8 cellular contexts compared by ENCODE assay signal in the genomic region with DNA sequence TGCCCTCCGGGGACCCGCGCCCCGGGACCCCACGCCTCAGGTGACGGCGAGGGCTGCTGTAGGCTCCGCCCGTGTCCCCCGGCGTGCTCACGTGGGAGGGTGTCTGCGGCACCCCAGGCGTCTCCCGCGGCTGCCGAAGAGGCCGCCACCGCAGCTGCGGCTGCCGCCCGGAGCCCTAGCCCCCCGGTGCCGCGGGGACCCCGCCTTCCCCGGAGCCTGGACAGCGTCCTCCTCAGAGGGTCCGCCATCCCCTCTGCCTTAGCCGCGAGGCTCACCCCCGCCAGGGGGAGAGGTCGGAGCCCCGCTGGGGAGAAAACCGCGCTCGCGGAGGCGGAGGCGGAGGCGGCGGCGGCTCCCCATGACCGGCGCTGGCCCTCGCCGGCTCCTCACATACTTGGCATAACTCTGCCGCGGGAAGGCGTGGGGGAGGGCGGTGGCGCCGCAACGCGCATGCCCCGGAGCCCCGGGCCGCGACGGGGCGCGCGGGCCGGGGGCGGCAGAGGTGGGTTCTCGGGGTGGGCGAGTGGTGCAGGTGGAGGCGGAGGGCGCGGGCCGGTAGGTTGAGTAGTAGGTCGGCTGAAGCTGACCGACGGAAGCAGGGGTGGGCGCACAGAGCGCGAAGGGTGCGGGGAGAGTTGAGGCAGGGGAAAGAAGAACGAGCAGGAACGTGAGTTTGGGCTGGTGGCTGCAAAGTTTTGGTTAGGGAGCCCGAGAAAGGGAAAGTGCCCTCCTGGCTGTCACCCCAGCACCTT. TPM values are rescaled to one million over a fixed set of nuclear protein-coding genes. Genes with fewer than 3 reads are reported as not detected.
DNase-seq lines count a peak whose midpoint lies in the region; ATAC-seq, FAIRE-seq and TF ChIP-seq lines count a peak whose summit lies in the region.

No MANE protein-coding gene starts in this region.

- no peaks in the 10 kb centered on the region for H3K27me3 Mint-ChIP-seq in WTC11 (ENCODE audit: low read depth)

- H3K36me3 Mint-ChIP-seq in WTC11, result no peaks in the 10 kb centered on the region

- peak overlapping the region; percentile 99 for H3K27ac Mint-ChIP-seq in WTC11

- no peaks in the 10 kb centered on the region for H3K9me3 Mint-ChIP-seq in WTC11

- peak overlapping the region; percentile 97 for H2AFZ ChIP-seq in keratinocyte (ENCODE audit: control insufficient read depth, low read length)

- peak overlapping the region; percentile 67 for H3K27ac ChIP-seq in keratinocyte (ENCODE audit: control insufficient read depth, insufficient read depth, low read length)

- peak overlapping the region; percentile 93 for H3K4me3 Mint-ChIP-seq in WTC11

- dilution Hi-C loops in keratinocyte (cut with MboI; ENCODE audit: extremely low pct_ligation_motif_present, low sequenced_read_pairs), result no loop called here

- TF ChIP-seq CTCF in WTC11 (IDR thresholded peaks at IDR 0.05) (no peak), cardiac fibroblast (IDR thresholded peaks at IDR 0.05; ENCODE audit: low read depth, low read length) (no peak), keratinocyte (optimal IDR thresholded peaks at IDR 0.05 in 1 of 3, IDR thresholded peaks at IDR 0.05 in 1 of 3, conservative IDR thresholded peaks at IDR 0.05 in 1 of 3; ENCODE audit: extremely low read depth in 1 of 3, insufficient read depth in 2 of 3, low read length in 3 of 3) (no peak)

- no peaks in the 10 kb centered on the region for H4K20me1 ChIP-seq in keratinocyte (ENCODE audit: control insufficient read depth, extremely low read depth, insufficient read depth, low read length)

- H3K36me3 ChIP-seq in keratinocyte (ENCODE audit: control insufficient read depth in 2 of 2, extremely low read depth in 1 of 2, insufficient read depth in 2 of 2, low read length in 2 of 2), result no peaks in the 10 kb centered on the region

- peaks cover 23% of the 10 kb centered on the region for H3K4me1 ChIP-seq in keratinocyte (ENCODE audit: control insufficient read depth, extremely low read depth, insufficient read depth, low read length)

- H3K9ac ChIP-seq in keratinocyte (ENCODE audit: control insufficient read depth, extremely low read depth, insufficient read depth, low read length), result peak overlapping the region; percentile 78

- H3K4me2 ChIP-seq in keratinocyte (ENCODE audit: control insufficient read depth, extremely low read depth, insufficient read depth, low read depth, low read length), result peak overlapping the region; percentile 86

- FAIRE-seq in keratinocyte (lab: Jason Lieb, UNC), result no peak

- no peaks in the 10 kb centered on the region for H3K27me3 ChIP-seq in keratinocyte (ENCODE audit: control insufficient read depth, extremely low read depth, insufficient read depth, low read length)

- H3K9me3 ChIP-seq in keratinocyte (ENCODE audit: control insufficient read depth, low read depth, low read length), result no peaks in the 10 kb centered on the region

- CTCF ChIA-PET in WTC11 (lab: Charles Lee), result interaction anchor here (1.0 to 1.7 kb wide), 6 partner anchors 39 to 257 kb away, joined by 3 to 7 read pairs (median 4); partner anchors contain the start of gene C1orf52

- in situ Hi-C loops in KBM-7 (cut with MboI; ENCODE audit: low pct_unique_long_range_greater_than_20kb, low sequenced_read_pairs), result no loop called here

- POLR2A ChIA-PET in WTC11 (lab: Charles Lee), result interaction anchor here (0.7 to 1.6 kb wide), 4 partner anchors 10 to 379 kb away, joined by 3 to 5 read pairs (median 4); no protein-coding TSS in a partner anchor

- DNase-seq in ELF-1 (ENCODE audit: low read depth, low spot score), result peak; percentile 91
- peak; percentile 72 for DNase-seq in KBM-7
- DNase-seq in WTC11 (ENCODE audit: low spot score), result peak; percentile 89
- peak; percentile 57 to 70 for DNase-seq in cardiac fibroblast (ENCODE audit: low read depth in 2 of 2)
- no peak for DNase-seq in keratinocyte (ENCODE audit: low read depth, low spot score)
- peak; percentile 54 for DNase-seq in stimulated activated CD4-positive, alpha-beta T cell treated with anti-CD3 and anti-CD28 coated beads, Interleukin-15, amount 100 ng/mL, for 1 hour (ENCODE audit: low read depth in 1 of 2, low spot score in 1 of 2)
- no peak for DNase-seq in NCI-H2227 (lab: John Stamatoyannopoulos, UW; ENCODE audit: unreplicated experiment)

- H3K4me3 ChIP-seq in cardiac fibroblast (replicated peaks in 1 of 2; ENCODE audit: low read depth in 2 of 2, low read length in 2 of 2), result peak overlapping the region; percentile 71 to 75
- H3K4me3 ChIP-seq in keratinocyte (ENCODE audit: control insufficient read depth in 2 of 3, extremely low read depth in 1 of 3, insufficient read depth in 2 of 3, low read depth in 1 of 3, low read length in 3 of 3), result peak overlapping the region; percentile 81 to 94 (median 91)

- peak; percentile 42 for ATAC-seq in GM21786 (IDR thresholded peaks at IDR 0.05; ENCODE audit: unreplicated experiment)
- peak; percentile 81 for ATAC-seq in WTC11

- H3K4me1 Mint-ChIP-seq in WTC11, result peaks cover 46% of the 10 kb centered on the region

- H3K79me2 ChIP-seq in keratinocyte (ENCODE audit: control insufficient read depth, insufficient read depth, low read length), result peaks cover 9% of the 10 kb centered on the region

- H3K9me1 ChIP-seq in keratinocyte (ENCODE audit: control insufficient read depth, extremely low read depth, insufficient read depth, low read length), result no peaks in the 10 kb centered on the region

TF ChIP-seq in WTC11, 78 proteins besides CTCF, POLR2A, EP300 and RAD21 (continues in another document):
- TF ChIP-seq FOXP1 (CRISPR knock-in tag; IDR thresholded peaks at IDR 0.05; ENCODE audit: borderline replicate concordance) (peak; percentile 29; the same call in 1 of the 2 replicates), EMX1 (CRISPR knock-in tag; IDR thresholded peaks at IDR 0.05) (peak; percentile 55; the same call in 1 of the 2 replicates), ZNF416 (CRISPR knock-in tag; IDR thresholded peaks at IDR 0.05) (no peak), CBFB (CRISPR knock-in tag; IDR thresholded peaks at IDR 0.05; ENCODE audit: low read depth) (peak; percentile 63; the same call in 1 of the 2 replicates), USF1 (CRISPR knock-in tag; IDR thresholded peaks at IDR 0.05) (0 out of 2 replicates have a peak, but pooled peaks have one; percentile 22), TEAD4 (CRISPR knock-in tag; IDR thresholded peaks at IDR 0.05) (peak; percentile 85; the same call in 1 of the 2 replicates), MYBL2 (CRISPR knock-in tag; IDR thresholded peaks at IDR 0.05) (0 out of 2 replicates have a peak, but pooled peaks have one; percentile 21), GABPB1 (CRISPR knock-in tag; IDR thresholded peaks at IDR 0.05) (no peak), USF2 (CRISPR knock-in tag; IDR thresholded peaks at IDR 0.05) (peak; percentile 34; the same call in 1 of the 2 replicates), E2F4 (CRISPR knock-in tag; IDR thresholded peaks at IDR 0.05; ENCODE audit: borderline replicate concordance, low read depth) (no peak; the same call in 1 of the 2 replicates)

RNA-seq across cellular contexts. Expression of gene SYDE2, which starts 0.7 kb away (rescaled TPM):
- total RNA-seq in WTC11 (2021), result 11.0 to 13.8 TPM (median 11.4 TPM) in 3 replicates
- polyA plus RNA-seq in keratinocyte, result 1.4 to 1.8 TPM (median 1.7 TPM) in 3 replicates
- 0.41 TPM for polyA plus RNA-seq in keratinocyte (2011; ENCODE audit: low read depth)
- polyA plus RNA-seq in keratinocyte (2011; cell fraction: cytosol; rRNA removed), result 0.69 and 1.4 TPM in 2 replicates
- polyA plus RNA-seq in keratinocyte (2011; cell fraction: nucleus; rRNA removed), result 1.9 and 2.6 TPM in 2 replicates
- polyA plus RNA-seq in keratinocyte (2012; ENCODE audit: low replicate concordance), result 1.4 TPM in 2 replicates
- 1.2 to 5.3 TPM (median 4.1 TPM) in 3 replicates for polyA minus RNA-seq in keratinocyte
- 2.1 TPM for polyA minus RNA-seq in keratinocyte (2011; cell fraction: cytosol; rRNA and poly(A)+ RNA removed)
- polyA minus RNA-seq in keratinocyte (2011; cell fraction: nucleus; rRNA and poly(A)+ RNA removed), result 3.6 and 5.7 TPM in 2 replicates

RNA-seq across cellular contexts. Expression of gene C1orf52, which starts 57.9 kb away (rescaled TPM):
- 35.8 to 44.5 TPM (median 40.2 TPM) in 3 replicates for total RNA-seq in WTC11 (2021)
- polyA plus RNA-seq in keratinocyte, result 15.8 to 27.3 TPM (median 25.4 TPM) in 3 replicates
- polyA plus RNA-seq in keratinocyte (2011; ENCODE audit: low read depth), result 41.3 TPM
- 15.8 and 19.6 TPM in 2 replicates for polyA plus RNA-seq in keratinocyte (2011; cell fraction: cytosol; rRNA removed)
- polyA plus RNA-seq in keratinocyte (2011; cell fraction: nucleus; rRNA removed), result 29.7 and 31.3 TPM in 2 replicates
- polyA plus RNA-seq in keratinocyte (2012; ENCODE audit: low replicate concordance), result 19.3 and 26.2 TPM in 2 replicates
- polyA minus RNA-seq in keratinocyte, result 6.2 to 17.9 TPM (median 9.3 TPM) in 3 replicates
- polyA minus RNA-seq in keratinocyte (2011; cell fraction: cytosol; rRNA and poly(A)+ RNA removed), result 5.9 TPM
- polyA minus RNA-seq in keratinocyte (2011; cell fraction: nucleus; rRNA and poly(A)+ RNA removed), result 11.6 and 20.6 TPM in 2 replicates

Comparison
In these comparisons a context has a peak if more than half of its experiments do, and no peak if none do; other contexts are left out.
1. DNase-seq: peak in ELF-1 (single experiment), KBM-7 (single experiment), WTC11 (single experiment), cardiac fibroblast (2 of 2) and stimulated activated CD4-positive, alpha-beta T cell treated with anti-CD3 and anti-CD28 coated beads, Interleukin-15, amount 100 ng/mL, for 1 hour (2 of 2); none in keratinocyte (single experiment) and NCI-H2227 (single experiment).